11 cellular contexts compared by ENCODE assay signal in the genomic region with DNA sequence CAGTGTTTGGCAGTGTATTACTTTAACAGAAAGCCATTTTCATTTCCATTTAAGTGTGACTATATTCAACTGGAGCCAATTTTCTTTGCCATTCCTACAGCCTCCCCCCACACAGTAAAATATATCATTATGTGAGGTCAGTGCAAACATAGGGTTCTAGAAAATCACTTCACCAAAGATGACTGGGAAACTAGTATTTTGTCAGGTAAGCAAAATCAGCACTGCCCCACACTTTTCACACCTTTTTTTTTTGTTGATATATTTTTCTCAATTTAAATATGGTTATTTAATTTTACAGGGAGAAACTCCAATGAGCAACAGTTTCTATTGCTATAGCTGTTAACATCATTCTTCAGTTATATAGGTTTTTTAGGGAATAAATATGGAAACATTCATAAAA. TPM values are rescaled to one million over a fixed set of nuclear protein-coding genes. Genes with fewer than 3 reads are reported as not detected.
"Had no signal": no experiment of that assay in that cellular context is flagged by ENCODE, and none has a peak within 500 bp of the region (broad histone marks: within the 10 kb centered on the region; RNA-seq: fewer than 3 reads in every experiment).

No MANE protein-coding gene starts in this region.

- ATAC-seq: HCT116 had no signal

- H3K4me1 ChIP-seq: HAP-1 had no signal

- H3K9ac ChIP-seq: GM23248 had no signal

- H3K9me3 ChIP-seq: HAP-1 had no signal

- H3K27ac ChIP-seq: GM23248, HL-60 had no signal

- H2AFZ ChIP-seq: GM23248 had no signal

- H3K4me3 ChIP-seq: GM23248, HAP-1 had no signal

- DNase-seq: GM23248, GOT3, H7, HFFc6, KG1 had no signal

RNA-seq across cellular contexts. Expression of a gene that starts 29.7 kb away (rescaled TPM):
- total RNA-seq: GM23248, H4, H7, HFFc6, HT1080 had no signal
- polyA plus RNA-seq: GM23248, IgD-negative memory B cell had no signal
